22 cellular contexts compared by ENCODE assay signal in the genomic region with DNA sequence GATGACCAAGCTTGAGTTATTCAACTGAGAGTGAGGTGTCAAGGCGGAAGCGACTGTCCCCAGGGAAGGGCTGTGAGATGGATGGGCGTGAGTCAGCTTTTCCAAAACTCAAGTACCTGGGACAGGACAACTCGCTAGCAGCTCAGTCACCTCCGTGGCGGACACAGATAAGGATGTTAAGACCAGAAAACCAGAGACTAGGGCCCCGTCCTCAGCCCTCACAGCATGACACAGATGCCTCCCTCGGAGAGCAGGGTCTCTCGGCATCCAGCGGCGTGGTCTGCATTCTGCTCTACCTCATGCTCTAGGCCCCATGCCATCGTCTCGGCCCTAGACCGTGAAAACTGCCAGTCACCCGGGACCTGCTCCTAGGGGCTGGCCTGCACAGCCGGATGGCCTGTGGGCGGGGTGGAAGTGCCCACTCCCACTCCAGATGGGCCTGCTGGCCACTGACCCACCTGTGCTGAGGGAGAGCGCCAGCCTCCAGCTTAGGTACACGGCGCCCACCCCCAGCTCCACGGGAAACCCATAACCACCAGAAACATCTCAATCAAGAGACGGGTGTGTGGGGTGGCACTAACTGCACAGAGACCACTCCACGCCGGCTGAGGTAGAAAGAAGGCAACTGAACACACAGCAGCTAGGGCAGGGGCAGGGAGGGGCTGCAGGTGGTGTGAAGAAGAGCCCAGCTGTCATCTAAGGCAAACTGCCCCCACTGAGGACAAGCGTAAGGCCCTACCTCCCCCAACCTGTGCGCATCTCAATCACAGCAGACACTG. TPM values are rescaled to one million over a fixed set of nuclear protein-coding genes. Genes with fewer than 3 reads are reported as not detected.
A peak's percentile ranks its signal among the peaks of the same experiment; 100 is the strongest.
DNase-seq lines count a peak whose midpoint lies in the region; ATAC-seq, FAIRE-seq and TF ChIP-seq lines count a peak whose summit lies in the region.
"Had no signal": no experiment of that assay in that cellular context is flagged by ENCODE, and none has a peak within 500 bp of the region (broad histone marks: within the 10 kb centered on the region; RNA-seq: fewer than 3 reads in every experiment).

No MANE protein-coding gene starts in this region.

- no peaks in the 10 kb centered on the region for H3K27me3 ChIP-seq in NT2/D1 (ENCODE audit: insufficient read depth, insufficient read length)
- no peaks in the 10 kb centered on the region for H3K27me3 ChIP-seq in K562 (ENCODE audit: control insufficient read depth in 2 of 2, insufficient read depth in 2 of 2, low read length in 2 of 2)
- H3K27me3 ChIP-seq in spleen (replicated peaks in 1 of 7): no peaks in the 10 kb centered on the region
- H3K27me3 ChIP-seq: suprapubic skin had no signal

- H3K4me1 ChIP-seq in NT2/D1 (ENCODE audit: insufficient read depth, insufficient read length) (peaks cover 15% of the 10 kb centered on the region), K562 (replicated peaks in 1 of 2; ENCODE audit: control insufficient read depth in 2 of 2, insufficient read depth in 2 of 2, low read length in 2 of 2) (peaks cover 2 to 27% of the 10 kb centered on the region in 2 experiments; a peak in 3 of 5 replicates), kidney (ENCODE audit: control insufficient read depth in 1 of 2, insufficient read depth in 1 of 2, low read depth in 1 of 2, low read length in 2 of 2) (no peaks in the 10 kb centered on the region), spleen (peaks cover 0 to 41% (median 26%) of the 10 kb centered on the region in 6 donors)

- WGBS in K562 (ENCODE audit: insufficient coverage, low coverage, missing lambda C conversion rate): 60% methylated on average over 13 of the region's 26 CpGs
- WGBS in spleen, 5 donors: 90 to 97% (median 94%) methylated on average over 11 to 26 of the region's 26 CpGs

- DNase-seq in NT2/D1 (ENCODE audit: low read depth, low spot score) (no peak), K562 (ENCODE audit: extremely low read depth in 1 of 4, low spot score in 3 of 4) (peak; percentile 17 to 57 (median 37)), kidney (peak; percentile 51), spleen (peak; percentile 65), amygdala (lab: John Stamatoyannopoulos, UW) (no peak), NAMALWA (ENCODE audit: low spot score) (no peak)
- no peak for DNase-seq in activated CD4-positive, alpha-beta T cell treated with anti-CD3 and anti-CD28 coated beads for 36 hours
- DNase-seq: activated CD4-positive, alpha-beta T cell treated with anti-CD3 and anti-CD28 coated beads, Interleukin-2, amount 50 U/mL, for 48 hours; activated naive CD4-positive, alpha-beta T cell treated with anti-CD3 and anti-CD28 coated beads for 36 hours; DMS79; hippocampal formation; NCI-H1092; NCI-H510A; stimulated activated CD4-positive, alpha-beta T cell treated with anti-CD3 and anti-CD28 coated beads, Interleukin-12 subunit alpha, Interleukin-12 subunit beta, amount 100 ng/mL, for 4 hours; stimulated activated CD8-positive, alpha-beta memory T cell treated with anti-CD3 and anti-CD28 coated beads, Interleukin-4, amount 100 ng/mL, for 48 hours had no signal

- peak; percentile 51 for ATAC-seq in K562
- ATAC-seq in activated CD4-positive, alpha-beta T cell treated with anti-CD3 and anti-CD28 coated beads for 36 hours: no peak
- ATAC-seq: psoas muscle had no signal

- no peak overlapping the region for H2AFZ ChIP-seq in K562 (ENCODE audit: low read depth, low read length)

- no peaks in the 10 kb centered on the region for H3K27me3 Mint-ChIP-seq in activated CD4-positive, alpha-beta T cell treated with anti-CD3 and anti-CD28 coated beads for 36 hours
- H3K27me3 Mint-ChIP-seq: memory B cell had no signal

- no peak overlapping the region for H3K4me3 Mint-ChIP-seq in activated CD4-positive, alpha-beta T cell treated with anti-CD3 and anti-CD28 coated beads for 36 hours
- H3K4me3 Mint-ChIP-seq: activated naive CD4-positive, alpha-beta T cell treated with anti-CD3 and anti-CD28 coated beads for 36 hours; memory B cell had no signal

- H3K36me3 ChIP-seq in NT2/D1 (ENCODE audit: insufficient read depth, insufficient read length, low read length) (peaks cover 79% of the 10 kb centered on the region), K562 (ENCODE audit: control insufficient read depth, insufficient read depth, low read length) (peaks cover 61% of the 10 kb centered on the region; the same call in 2 of the 3 replicates), kidney (ENCODE audit: control insufficient read depth in 1 of 2, insufficient read depth in 2 of 2, low read length in 2 of 2) (peaks cover 44 to 51% of the 10 kb centered on the region in 2 donors), spleen (peaks cover 3 to 82% (median 70%) of the 10 kb centered on the region in 6 donors)

- H3K36me3 Mint-ChIP-seq in activated CD4-positive, alpha-beta T cell treated with anti-CD3 and anti-CD28 coated beads for 36 hours (ENCODE audit: low read depth): peaks cover 46% of the 10 kb centered on the region

- TF ChIP-seq POLR2A in K562 (conservative IDR thresholded peaks at IDR 0.05): no peak
- TF ChIP-seq POLR2A in spleen (IDR thresholded peaks at IDR 0.05): no peak

- TF ChIP-seq RAD21 in K562 (CRISPR knock-in tag; conservative IDR thresholded peaks at IDR 0.05 in 1 of 2, IDR thresholded peaks at IDR 0.05 in 1 of 2): no peak

- no peaks in the 10 kb centered on the region for H3K79me2 ChIP-seq in K562 (ENCODE audit: control insufficient read depth, insufficient read depth, low read length)

- in situ Hi-C loops in K562 (cut with MboI): no loop called here

- H3K4me3 ChIP-seq in NT2/D1 (ENCODE audit: insufficient read length, low read depth) (no peak overlapping the region), K562 (no peak overlapping the region), kidney (ENCODE audit: low read length in 2 of 2) (no peak overlapping the region), spleen (no peak overlapping the region)
- H3K4me3 ChIP-seq: coronary artery, psoas muscle, suprapubic skin had no signal

- H3K9me3 ChIP-seq in NT2/D1 (ENCODE audit: insufficient read depth, low read length) (no peaks in the 10 kb centered on the region), K562 (replicated peaks; ENCODE audit: control insufficient read depth, insufficient read depth, low read depth, low read length) (no peaks in the 10 kb centered on the region), kidney (ENCODE audit: control insufficient read depth in 1 of 2, low read length in 2 of 2) (no peaks in the 10 kb centered on the region), spleen (no peaks in the 10 kb centered on the region)
- H3K9me3 ChIP-seq: psoas muscle, suprapubic skin had no signal

- no peak for TF ChIP-seq EP300 in K562 (IDR thresholded peaks at IDR 0.05; ENCODE audit: low read length)

- CTCF ChIA-PET in K562 (lab: Yijun Ruan, JAX; ENCODE audit: low intra/inter-chr PET ratio): no interaction called here
- CTCF ChIA-PET in activated CD4-positive, alpha-beta T cell treated with anti-CD3 and anti-CD28 coated beads for 36 hours (lab: Charles Lee): interaction anchor here (0.6 kb wide), 1 partner anchor 399 kb away, joined by 3 read pairs; no protein-coding TSS in a partner anchor

- H3K27ac ChIP-seq in K562 (ENCODE audit: extremely low read depth, low read depth, low read length) (peak overlapping the region; percentile 30; the same call in 1 of the 3 replicates), kidney (ENCODE audit: low read depth in 2 of 2, low read length in 2 of 2) (no peak overlapping the region), spleen (no peak overlapping the region)
- H3K27ac ChIP-seq: coronary artery, KMS-11, psoas muscle, suprapubic skin had no signal

- H3K9me1 ChIP-seq in K562 (ENCODE audit: control insufficient read depth, insufficient read depth, low read length): peaks cover 2% of the 10 kb centered on the region

- POLR2A ChIA-PET in K562 (lab: Yijun Ruan, JAX): interaction anchor here (0.7 to 1.2 kb wide), 3 partner anchors 10 to 33 kb away, joined by 3 to 7 read pairs (median 3); no protein-coding TSS in a partner anchor
- POLR2A ChIA-PET in activated CD4-positive, alpha-beta T cell treated with anti-CD3 and anti-CD28 coated beads for 36 hours (lab: Charles Lee): no interaction called here

- H3K4me1 Mint-ChIP-seq in activated CD4-positive, alpha-beta T cell treated with anti-CD3 and anti-CD28 coated beads for 36 hours: peaks cover under 1% of the 10 kb centered on the region

- H3K9ac ChIP-seq in NT2/D1 (ENCODE audit: insufficient read length, low read depth) (peak overlapping the region; percentile 33), K562 (ENCODE audit: insufficient read depth in 1 of 2, low read depth in 2 of 2, low read length in 2 of 2) (0 out of 4 replicates have a peak overlapping the region, but pooled peaks of 1 of the 2 experiments have one; percentile 2), kidney (ENCODE audit: low read length in 2 of 2) (no peak overlapping the region)
- H3K9ac ChIP-seq: KMS-11 had no signal

- TF ChIP-seq CTCF in K562 (IDR thresholded peaks at IDR 0.05 in 2 of 3, conservative IDR thresholded peaks at IDR 0.05 in 1 of 3; ENCODE audit: insufficient read depth in 2 of 3, low read depth in 1 of 3, low read length in 3 of 3): no peak
- TF ChIP-seq CTCF in kidney (IDR thresholded peaks at IDR 0.05; ENCODE audit: borderline replicate concordance, extremely low read depth, insufficient read depth): no peak
- TF ChIP-seq CTCF in spleen (IDR thresholded peaks at IDR 0.05 in 8 of 11, conservative IDR thresholded peaks at IDR 0.05 in 3 of 11): no peak

- intact Hi-C loops in K562 (cut with micrococcal nuclease): no loop called here
- intact Hi-C loops in kidney (cut with DNase I): no loop called here
- intact Hi-C loops in spleen (cut with DNase I; ENCODE audit: low total_unique reads): no loop called here
- intact Hi-C loops in activated CD4-positive, alpha-beta T cell treated with anti-CD3 and anti-CD28 coated beads for 36 hours (cut with DNase I, micrococcal nuclease): no loop called here

- FAIRE-seq in K562 (lab: Jason Lieb, UNC) (peak; percentile 80), kidney (lab: Jason Lieb, UNC) (no peak)
- FAIRE-seq: islet of Langerhans had no signal

- BruUV-seq in K562 (replicated peaks; lab: Mats Ljungman, UMichigan): no TSS peak

- no peak overlapping the region for H3K27ac Mint-ChIP-seq in activated CD4-positive, alpha-beta T cell treated with anti-CD3 and anti-CD28 coated beads for 36 hours
- H3K27ac Mint-ChIP-seq: activated naive CD4-positive, alpha-beta T cell treated with anti-CD3 and anti-CD28 coated beads for 36 hours; memory B cell had no signal

- H3K9me3 Mint-ChIP-seq in activated CD4-positive, alpha-beta T cell treated with anti-CD3 and anti-CD28 coated beads for 36 hours (ENCODE audit: low read depth): no peaks in the 10 kb centered on the region
- H3K9me3 Mint-ChIP-seq: activated naive CD4-positive, alpha-beta T cell treated with anti-CD3 and anti-CD28 coated beads for 36 hours; memory B cell had no signal

- H4K20me1 ChIP-seq in K562 (replicated peaks; ENCODE audit: control insufficient read depth, insufficient read depth, low read length): peaks cover 11% of the 10 kb centered on the region; the same call in 1 of the 2 replicates

- H3K4me2 ChIP-seq in K562 (ENCODE audit: insufficient read depth, low read length): no peak overlapping the region
- H3K4me2 ChIP-seq: KMS-11 had no signal

RNA-seq across cellular contexts. Expression of a gene that starts 39.8 kb away (rescaled TPM):
- 12.7 and 25.7 TPM in 2 replicates for total RNA-seq in K562 (2011; cell fraction: chromatin; rRNA removed; ENCODE audit: low replicate concordance)
- 12.8 and 13.2 TPM in 2 replicates for total RNA-seq in K562 (2011; cell fraction: nucleolus; rRNA removed)
- total RNA-seq in K562 (2011; cell fraction: nucleoplasm; rRNA removed): 13.3 and 13.8 TPM in 2 replicates
- total RNA-seq in K562 (2014; rRNA removed) (1.3 and 1.7 TPM in 2 replicates), K562 (2014; rRNA removed; fragmentation: Illumina TruSeq; extraction: Trizol) (0.67 and 0.91 TPM in 2 replicates), K562 (2015; rRNA removed; fragmentation: Illumina TruSeq; extraction: Trizol) (1.1 TPM in 2 replicates), K562 (2021) (4.1 and 5.1 TPM in 2 replicates), kidney (1.9 TPM), spleen (1 to 10 TPM; 1.5 to 3.5 (median 3.0) TPM)
- polyA plus RNA-seq in K562 (2011; rRNA removed) (0.59 and 0.81 TPM in 2 replicates), K562 (2014; fragmentation: Illumina TruSeq; extraction: Trizol) (1.9 and 3.2 TPM in 2 replicates), K562 (2014; fragmentation: Nextera tagmentation; extraction: Ambion mirVana) (under 1 TPM; 0.28 to 0.46 TPM), K562 (2014; rRNA removed) (1.9 and 2.9 TPM in 2 replicates), kidney (ENCODE audit: insufficient read depth, low read depth, low replicate concordance) (1.1 TPM), spleen (1 to 10 TPM in 1 of 3 donors, under 1 TPM in 2; 0.46 to 1.3 (median 0.56) TPM)
- polyA plus RNA-seq in K562 (2011; cell fraction: cytosol; rRNA removed): 1.0 and 2.4 TPM in 2 replicates
- 2.5 and 4.8 TPM in 2 replicates for polyA plus RNA-seq in K562 (2011; cell fraction: nucleus; rRNA removed)
- 1.6 and 2.3 TPM in 2 replicates for polyA plus RNA-seq in K562 (2012)
- polyA minus RNA-seq in K562 (2011; rRNA and poly(A)+ RNA removed): 0.75 and 1.7 TPM in 2 replicates
- 3.9 and 4.2 TPM in 2 replicates for polyA minus RNA-seq in K562 (2011; cell fraction: cytosol; rRNA and poly(A)+ RNA removed)
- polyA minus RNA-seq in K562 (2011; cell fraction: nucleus; rRNA and poly(A)+ RNA removed): 2.3 and 3.2 TPM in 2 replicates
- 1 to 10 TPM; 2.1 to 2.4 TPM for total RNA-seq in activated CD4-positive, alpha-beta T cell treated with anti-CD3 and anti-CD28 coated beads for 36 hours
- polyA plus RNA-seq: neural cell had no signal

Comparison
In these comparisons a context has a peak if more than half of its experiments do, and no peak if none do; other contexts are left out.
1. DNase-seq: peak in K562 (4 of 4), kidney (single experiment) and spleen (single experiment); none in NT2/D1 (single experiment), activated CD4-positive, alpha-beta T cell treated with anti-CD3 and anti-CD28 coated beads for 36 hours (single experiment), amygdala (0 of 56) and NAMALWA (single experiment).